In the genomic region with DNA sequence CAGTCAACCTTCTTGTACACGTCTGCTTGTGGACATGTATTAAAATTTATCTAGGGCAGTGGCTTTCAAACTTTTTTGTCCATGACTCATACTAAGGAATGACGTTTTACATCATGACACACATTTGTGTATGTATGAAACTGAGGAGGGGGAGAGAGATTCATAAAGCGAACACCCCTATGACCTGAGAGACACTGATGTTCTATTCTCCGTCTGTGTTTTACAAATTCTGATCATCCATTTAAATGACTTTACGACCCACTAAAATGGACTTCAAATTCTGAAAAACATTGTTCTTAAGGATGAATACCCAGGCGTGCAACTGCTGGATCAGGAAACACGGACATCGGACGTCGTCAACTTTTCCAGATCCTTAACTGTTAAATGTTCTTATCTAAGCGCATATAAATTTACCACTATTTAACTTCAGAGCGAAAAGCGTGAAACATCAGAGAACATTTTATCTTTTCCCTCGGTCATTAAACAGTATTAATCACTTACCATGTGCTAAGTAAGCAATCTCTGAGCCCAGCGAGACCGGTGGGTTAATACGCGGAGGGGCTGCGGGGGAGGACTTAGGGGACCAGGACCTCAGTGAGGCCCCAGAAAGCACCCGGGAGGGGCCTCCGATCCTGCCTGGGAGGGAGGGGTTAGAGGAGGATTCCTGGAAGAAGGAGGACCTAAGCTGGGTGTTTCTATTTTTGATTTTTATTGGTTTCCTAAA, we compare ENCODE assay signal across 9 cellular contexts. TPM values are rescaled to one million over a fixed set of nuclear protein-coding genes. Genes with fewer than 3 reads are reported as not detected.
DNase-seq lines count a peak whose midpoint lies in the region; ATAC-seq and TF ChIP-seq lines count a peak whose summit lies in the region.
"Had no signal": no experiment of that assay in that cellular context is flagged by ENCODE, and none has a peak within 500 bp of the region (broad histone marks: within the 10 kb centered on the region; RNA-seq: fewer than 3 reads in every experiment).

No MANE protein-coding gene starts in this region.

- H2AK5ac ChIP-seq in mesenchymal stem cell (ENCODE audit: low read length, severe bottlenecking): no peak overlapping the region

- intact Hi-C loops in CD4-positive, alpha-beta T cell (cut with DNase I, micrococcal nuclease): no loop called here

- POLR2A ChIA-PET in CD4-positive, alpha-beta T cell (lab: Charles Lee): no interaction called here

- no peak for DNase-seq in CD4-positive, alpha-beta T cell
- DNase-seq in cerebellar cortex (ENCODE audit: low spot score) (peak; percentile 9), mesenchymal stem cell (peak; percentile 65), substantia nigra (lab: John Stamatoyannopoulos, UW) (no peak), DMS79 treated with DMSO at 0.1 percent for 48 hours (lab: John Stamatoyannopoulos, UW) (no peak)
- DNase-seq: left cardiac atrium had no signal

- no peaks in the 10 kb centered on the region for H3K36me3 Mint-ChIP-seq in CD4-positive, alpha-beta T cell (ENCODE audit: low read depth)

- H4K91ac ChIP-seq in mesenchymal stem cell (ENCODE audit: low read length): no peak overlapping the region

- H2BK15ac ChIP-seq in mesenchymal stem cell (ENCODE audit: low read depth, poor library complexity, severe bottlenecking): no peak overlapping the region

- no peaks in the 10 kb centered on the region for H3K9me3 ChIP-seq in CD4-positive, alpha-beta T cell (ENCODE audit: control insufficient read depth, low read length)
- H3K9me3 ChIP-seq in Loucy (ENCODE audit: insufficient read depth, low read depth, low read length): peaks cover 10% of the 10 kb centered on the region
- H3K9me3 ChIP-seq in mesenchymal stem cell (ENCODE audit: control insufficient read depth, low read length): no peaks in the 10 kb centered on the region

- H3K36me3 ChIP-seq in Loucy (ENCODE audit: insufficient read depth, low read length) (no peaks in the 10 kb centered on the region), mesenchymal stem cell (ENCODE audit: control insufficient read depth in 1 of 2, insufficient read depth in 2 of 2, low read depth in 1 of 2, low read length in 2 of 2) (peaks cover 0 to 5% of the 10 kb centered on the region in 2 experiments), urinary bladder (ENCODE audit: insufficient read depth) (no peaks in the 10 kb centered on the region)

- H2BK5ac ChIP-seq in mesenchymal stem cell (ENCODE audit: low read depth, low read length, poor library complexity, severe bottlenecking): no peak overlapping the region

- no peak for ATAC-seq in CD4-positive, alpha-beta T cell (ENCODE audit: poor library complexity)
- no peak for ATAC-seq in HG03196 (IDR thresholded peaks at IDR 0.05; ENCODE audit: unreplicated experiment)

- peaks cover 6% of the 10 kb centered on the region for H3K27me3 ChIP-seq in CD4-positive, alpha-beta T cell (ENCODE audit: control insufficient read depth, insufficient read depth, low read length)
- no peaks in the 10 kb centered on the region for H3K27me3 ChIP-seq in Loucy (ENCODE audit: insufficient read depth, low read length, poor library complexity, severe bottlenecking)
- H3K27me3 ChIP-seq in mesenchymal stem cell (ENCODE audit: control insufficient read depth in 1 of 2, insufficient read depth in 1 of 2, low read length in 2 of 2): peaks cover 0 to 4% of the 10 kb centered on the region in 2 experiments

- no peak overlapping the region for H4K8ac ChIP-seq in mesenchymal stem cell (ENCODE audit: low read length)

- peaks cover 10% of the 10 kb centered on the region for H3K4me1 Mint-ChIP-seq in CD4-positive, alpha-beta T cell (ENCODE audit: low read depth)

- H3K79me1 ChIP-seq in mesenchymal stem cell (replicated peaks; ENCODE audit: low read length, poor library complexity, severe bottlenecking): no peaks in the 10 kb centered on the region

- H2BK12ac ChIP-seq in mesenchymal stem cell (ENCODE audit: low read length in 2 of 2): no peak overlapping the region

- CTCF ChIA-PET in CD4-positive, alpha-beta T cell (lab: Charles Lee): no interaction called here

- H2BK120ac ChIP-seq in mesenchymal stem cell (ENCODE audit: low read depth, low read length): no peak overlapping the region

- no peaks in the 10 kb centered on the region for H3K9me2 ChIP-seq in Loucy (replicated peaks; ENCODE audit: low read depth, low read length)

- H3K4me3 ChIP-seq in Loucy (ENCODE audit: low read length, poor library complexity, severe bottlenecking) (peak overlapping the region; percentile 77), mesenchymal stem cell (ENCODE audit: insufficient read depth in 1 of 2, low read depth in 1 of 2, low read length in 2 of 2) (peak overlapping the region; percentile 43 to 86), urinary bladder (ENCODE audit: low read depth, low read length) (peak overlapping the region; percentile 57)

- no peaks in the 10 kb centered on the region for H3F3A ChIP-seq in Loucy (ENCODE audit: low read depth)

- peak overlapping the region; percentile 56 for H3K4me2 ChIP-seq in Loucy (ENCODE audit: low read depth, low read length, poor library complexity, severe bottlenecking)
- peak overlapping the region; percentile 66 for H3K4me2 ChIP-seq in mesenchymal stem cell (ENCODE audit: low read length, poor library complexity, severe bottlenecking)

- peak overlapping the region; percentile 78 for H3K4me3 Mint-ChIP-seq in CD4-positive, alpha-beta T cell

- H3K18ac ChIP-seq in mesenchymal stem cell (ENCODE audit: low read depth in 1 of 2, low read length in 2 of 2): no peak overlapping the region

- peaks cover 42% of the 10 kb centered on the region for H3K79me2 ChIP-seq in Loucy (ENCODE audit: insufficient read depth, low read length)

- peaks cover 44% of the 10 kb centered on the region for H3K27me3 Mint-ChIP-seq in CD4-positive, alpha-beta T cell

- H3K27ac ChIP-seq in CD4-positive, alpha-beta T cell (ENCODE audit: low read depth, low read length): no peak overlapping the region
- H3K27ac ChIP-seq in mesenchymal stem cell (ENCODE audit: low read length, poor library complexity, severe bottlenecking) (peak overlapping the region; percentile 42), urinary bladder (ENCODE audit: low read depth) (peak overlapping the region; percentile 45), substantia nigra (ENCODE audit: low read depth, low read length, poor library complexity, severe bottlenecking) (no peak overlapping the region)

- H3K9ac ChIP-seq in Loucy (ENCODE audit: low read depth, low read length, poor library complexity, severe bottlenecking) (peak overlapping the region; percentile 79), mesenchymal stem cell (ENCODE audit: low read length) (peak overlapping the region; percentile 93)

- no peak overlapping the region for H3K14ac ChIP-seq in mesenchymal stem cell (ENCODE audit: low read length in 2 of 2)

- H2AFZ ChIP-seq in Loucy (ENCODE audit: low read length) (peak overlapping the region; percentile 20; the same call in 1 of the 2 replicates), mesenchymal stem cell (ENCODE audit: low read depth, low read length) (no peak overlapping the region)

- H3K9me3 Mint-ChIP-seq in CD4-positive, alpha-beta T cell: no peaks in the 10 kb centered on the region

- no peak overlapping the region for H3K4ac ChIP-seq in mesenchymal stem cell (ENCODE audit: low read depth in 1 of 2, low read length in 2 of 2)

- H3K27ac Mint-ChIP-seq in CD4-positive, alpha-beta T cell: no peak overlapping the region

- H3K4me1 ChIP-seq in Loucy (ENCODE audit: insufficient read depth, low read length, poor library complexity, severe bottlenecking) (peaks cover 5% of the 10 kb centered on the region), mesenchymal stem cell (ENCODE audit: control insufficient read depth, insufficient read depth, low read depth, low read length) (no peaks in the 10 kb centered on the region), urinary bladder (ENCODE audit: insufficient read depth) (no peaks in the 10 kb centered on the region)

- no peak overlapping the region for H3K23ac ChIP-seq in mesenchymal stem cell (ENCODE audit: low read length in 2 of 2)

- 58% methylated on average over 19 of the region's 21 CpGs for WGBS in mesenchymal stem cell
- 42% methylated on average over 21 of the region's 21 CpGs for WGBS in urinary bladder

- peaks cover 6% of the 10 kb centered on the region for H4K20me1 ChIP-seq in Loucy (ENCODE audit: insufficient read depth, low read length, poor library complexity, severe bottlenecking)

- TF ChIP-seq CTCF in CD4-positive, alpha-beta T cell (IDR thresholded peaks at IDR 0.05): no peak
- TF ChIP-seq CTCF in Loucy (conservative IDR thresholded peaks at IDR 0.05; ENCODE audit: low read length): no peak

RNA-seq across cellular contexts. Expression of a gene that starts 1.2 kb away (rescaled TPM):
- 1 to 10 TPM; 1.0 to 1.1 TPM for total RNA-seq in CD4-positive, alpha-beta T cell
- polyA plus RNA-seq in mesenchymal stem cell (2013, experiment 1 of 2): 39.6 TPM
- 38.7 TPM for polyA plus RNA-seq in mesenchymal stem cell (2013, experiment 2 of 2)
- 131 TPM for total RNA-seq in urinary bladder
- 43.2 TPM for polyA plus RNA-seq in urinary bladder

Comparison
In these comparisons a context has a peak if more than half of its experiments do, and no peak if none do; other contexts are left out.
1. DNase-seq: peak in cerebellar cortex (single experiment) and mesenchymal stem cell (single experiment); none in CD4-positive, alpha-beta T cell (0 of 10), substantia nigra (0 of 49) and DMS79 treated with DMSO at 0.1 percent for 48 hours (single experiment).
2. H3K27ac ChIP-seq: peak in mesenchymal stem cell (single experiment) and urinary bladder (single experiment); none in CD4-positive, alpha-beta T cell (single experiment) and substantia nigra (single experiment).
3. RNA of a gene that starts 1.2 kb away (total RNA-seq): 131 TPM in urinary bladder (single experiment); 1.0 to 1.1 TPM in CD4-positive, alpha-beta T cell; every median in the first group is over 10 times any median in the second.
4. Peak in every context shown above with its lines, with median percentiles within 50 percentile points of each other: H3K4me3 ChIP-seq.